ENCODE assay signal across 1 cellular context in genomic region chr17:37643118-37643766, GRCh38.
TF ChIP-seq lines count a peak whose summit lies in the region.

Gene DDX52 (minus strand): TSS chr17:37643446. CDS start chr17:37643420, 26 bp downstream.

TF ChIP-seq in HEK293, 187 proteins besides CTCF, POLR2A, EP300 and RAD21 (continued from another document and continues in another):
- TF ChIP-seq PATZ1 (tag by site-specific recombination; IDR thresholded peaks at IDR 0.05) (peak; percentile 31; the same call in 1 of the 2 replicates), GLIS2 (tag by site-specific recombination; IDR thresholded peaks at IDR 0.05) (peak; percentile 44; the same call in 1 of the 2 replicates), REPIN1 (tag by site-specific recombination; IDR thresholded peaks at IDR 0.05; ENCODE audit: low read depth) (no peak), ZNF202 (tag by site-specific recombination; IDR thresholded peaks at IDR 0.05; ENCODE audit: borderline replicate concordance) (no peak), MZF1 (tag by site-specific recombination; IDR thresholded peaks at IDR 0.05; ENCODE audit: borderline replicate concordance) (no peak), ZNF664 (tag by site-specific recombination; IDR thresholded peaks at IDR 0.05) (no peak), ZNF423 (tag by site-specific recombination; IDR thresholded peaks at IDR 0.05) (no peak), ZNF571 (tag by site-specific recombination; IDR thresholded peaks at IDR 0.05) (no peak), AEBP2 (tag by site-specific recombination; IDR thresholded peaks at IDR 0.05; ENCODE audit: borderline replicate concordance) (no peak), ZNF521 (tag by site-specific recombination; IDR thresholded peaks at IDR 0.05) (no peak), SP7 (tag by site-specific recombination; IDR thresholded peaks at IDR 0.05) (peak; percentile 75), ZNF324 (tag by site-specific recombination; IDR thresholded peaks at IDR 0.05) (no peak), ZNF169 (tag by site-specific recombination; IDR thresholded peaks at IDR 0.05) (no peak), BCL11B (tag by site-specific recombination; IDR thresholded peaks at IDR 0.05; ENCODE audit: low read depth) (no peak), ZNF211 (tag by site-specific recombination; IDR thresholded peaks at IDR 0.05; ENCODE audit: low read depth) (no peak), ZNF518A (tag by site-specific recombination; conservative IDR thresholded peaks at IDR 0.05; ENCODE audit: low read depth) (no peak), ZNF266 (tag by site-specific recombination; IDR thresholded peaks at IDR 0.05; ENCODE audit: low read depth) (no peak), ZNF621 (tag by site-specific recombination; IDR thresholded peaks at IDR 0.05) (no peak), ZNF280D (tag by site-specific recombination; IDR thresholded peaks at IDR 0.05) (no peak), ZNF585B (tag by site-specific recombination; IDR thresholded peaks at IDR 0.05) (no peak), ZNF280C (tag by site-specific recombination; IDR thresholded peaks at IDR 0.05) (no peak), ZNF391 (tag by site-specific recombination; IDR thresholded peaks at IDR 0.05; ENCODE audit: borderline replicate concordance, low read depth) (no peak), ZNF362 (tag by site-specific recombination; IDR thresholded peaks at IDR 0.05) (peak; percentile 92), ZNF394 (tag by site-specific recombination; IDR thresholded peaks at IDR 0.05; ENCODE audit: borderline replicate concordance) (no peak), ZNF600 (tag by site-specific recombination; IDR thresholded peaks at IDR 0.05) (no peak), ZNF670 (tag by site-specific recombination; IDR thresholded peaks at IDR 0.05; ENCODE audit: low read depth) (no peak), ZNF19 (tag by site-specific recombination; IDR thresholded peaks at IDR 0.05; ENCODE audit: low read depth) (no peak), ZBTB8A (tag by site-specific recombination; IDR thresholded peaks at IDR 0.05) (peak; percentile 52), ZSCAN4 (tag by site-specific recombination; IDR thresholded peaks at IDR 0.05) (no peak), ZNF658 (tag by site-specific recombination; IDR thresholded peaks at IDR 0.05) (no peak), ZNF561 (tag by site-specific recombination; IDR thresholded peaks at IDR 0.05; ENCODE audit: borderline replicate concordance) (no peak; the same call in 1 of the 2 replicates), ZNF610 (tag by site-specific recombination; IDR thresholded peaks at IDR 0.05; ENCODE audit: borderline replicate concordance) (no peak), ZSCAN23 (tag by site-specific recombination; IDR thresholded peaks at IDR 0.05) (no peak), ATF2 (tag by site-specific recombination; IDR thresholded peaks at IDR 0.05; ENCODE audit: low read depth) (0 out of 2 replicates have a peak, but pooled peaks have one; percentile 12), PRDM10 (tag by site-specific recombination; IDR thresholded peaks at IDR 0.05) (peak; percentile 41; the same call in 1 of the 2 replicates), ZFP3 (tag by site-specific recombination; IDR thresholded peaks at IDR 0.05; ENCODE audit: low read depth) (no peak)
